Comparison of ENCODE assay signal across 2 cellular contexts in the genomic region with DNA sequence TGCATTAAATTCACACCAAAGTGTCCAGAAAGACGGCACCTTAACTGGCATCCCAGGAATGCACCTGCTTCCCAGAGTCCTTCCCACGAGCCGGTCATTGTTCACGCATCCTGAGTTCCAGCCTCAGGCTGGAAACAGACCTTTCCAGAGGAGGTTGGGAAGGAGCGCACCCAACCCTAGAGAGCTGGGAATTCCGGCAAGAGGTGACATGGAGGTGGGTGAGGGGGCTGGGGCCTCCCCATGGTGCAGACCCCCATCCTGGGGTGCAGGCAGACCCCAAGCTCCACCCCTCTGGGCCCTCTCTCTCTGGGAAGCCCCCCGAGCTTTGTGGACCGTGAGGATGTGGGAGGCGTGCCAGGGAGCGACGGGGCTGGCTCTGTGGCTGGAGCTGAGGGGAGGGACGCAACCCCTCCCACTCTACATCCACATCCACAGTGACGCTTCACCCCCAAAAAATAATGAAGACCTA.
TF ChIP-seq lines count a peak whose summit lies in the region.

No MANE protein-coding gene starts in this region.

TF ChIP-seq in GM23338, 12 proteins besides CTCF, POLR2A, EP300 and RAD21:
- no peak for TF ChIP-seq ETS1 (IDR thresholded peaks at IDR 0.05)
- no peak for TF ChIP-seq ZNF331 (CRISPR knock-in tag; IDR thresholded peaks at IDR 0.05; ENCODE audit: low read depth)
- TF ChIP-seq NANOG (IDR thresholded peaks at IDR 0.05; ENCODE audit: borderline replicate concordance): no peak
- no peak for TF ChIP-seq JUNB (IDR thresholded peaks at IDR 0.05; ENCODE audit: unreplicated experiment)
- no peak for TF ChIP-seq CREB1 (CRISPR knock-in tag; IDR thresholded peaks at IDR 0.05; ENCODE audit: low read depth)
TF ChIP-seq in GM23338: peak in this region for 0.

TF ChIP-seq in K562, 482 proteins besides CTCF, POLR2A, EP300 and RAD21:
- TF ChIP-seq ETV1 (tag; conservative IDR thresholded peaks at IDR 0.05; ENCODE audit: low read depth) (no peak), POLR2G (IDR thresholded peaks at IDR 0.05; ENCODE audit: low read depth, low read length) (peak; percentile 65)
